8 cellular contexts compared by ENCODE assay signal in the genomic region with DNA sequence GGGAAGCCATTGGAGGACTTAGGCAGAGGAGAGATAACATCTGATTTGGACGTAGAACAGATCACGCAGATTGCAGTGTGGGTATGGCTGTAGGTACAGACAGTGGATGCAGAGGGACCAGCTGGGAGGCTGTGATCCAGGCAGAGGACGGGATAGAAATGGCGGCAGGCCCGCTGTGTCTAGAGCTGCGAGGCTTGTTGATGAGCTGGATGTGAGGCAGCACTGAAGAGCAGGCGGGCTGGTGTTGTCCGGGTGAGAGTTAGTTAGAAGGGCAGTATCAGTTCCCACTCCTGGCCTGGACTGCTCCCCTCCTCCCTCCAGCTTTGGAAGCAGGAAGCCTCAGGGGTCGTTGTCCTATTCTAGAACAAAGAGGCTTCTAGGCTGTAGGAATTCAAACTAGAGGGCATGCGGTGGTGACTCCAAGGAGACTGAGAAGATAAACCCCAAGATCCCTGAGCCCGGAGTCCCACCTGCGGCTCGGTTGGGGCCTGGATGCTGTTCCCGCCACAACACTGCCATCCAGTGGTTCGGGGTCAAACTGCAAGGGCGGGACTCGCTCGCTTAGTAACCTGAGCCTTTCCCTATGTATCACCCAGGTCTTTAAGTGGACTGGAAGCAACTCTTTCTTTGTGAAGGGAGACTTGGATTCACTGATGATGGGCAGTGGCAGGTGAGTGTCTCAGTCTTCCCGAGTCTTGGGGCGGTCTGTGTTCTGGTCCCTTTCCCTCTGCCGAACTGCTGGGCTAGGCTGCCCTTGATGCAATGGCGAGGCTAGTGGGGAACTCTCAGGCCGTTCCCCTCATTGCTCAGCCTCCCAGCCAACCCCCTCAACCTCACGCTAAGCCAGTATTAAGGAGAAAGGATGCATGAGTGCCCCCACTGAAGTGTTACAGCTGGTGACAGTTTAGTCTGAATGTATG. TPM values are rescaled to one million over a fixed set of nuclear protein-coding genes. Genes with fewer than 3 reads are reported as not detected.
DNase-seq lines count a peak whose midpoint lies in the region; TF ChIP-seq lines count a peak whose summit lies in the region.

No MANE protein-coding gene starts in this region.

- TF ChIP-seq POLR2A in NB4 (IDR thresholded peaks at IDR 0.05; ENCODE audit: extremely low read depth, insufficient read length) (no peak), ovary (IDR thresholded peaks at IDR 0.05) (no peak), thyroid gland (IDR thresholded peaks at IDR 0.05) (no peak)

- no peaks in the 10 kb centered on the region for H3F3A ChIP-seq in SK-N-SH (replicated peaks; ENCODE audit: insufficient read depth)

- peak; percentile 96 for TF ChIP-seq RAD21 in SK-N-SH (IDR thresholded peaks at IDR 0.05; ENCODE audit: low read length)

- TF ChIP-seq CTCF in NB4 (IDR thresholded peaks at IDR 0.05; ENCODE audit: low read depth, low read length) (peak; percentile 98), SK-N-SH (IDR thresholded peaks at IDR 0.05) (peak; percentile 91), glutamatergic neuron (IDR thresholded peaks at IDR 0.05; ENCODE audit: partially characterized antibody, unreplicated experiment) (peak; percentile 91), ovary (IDR thresholded peaks at IDR 0.05) (peak; percentile 76 to 89 (median 84)), thyroid gland (IDR thresholded peaks at IDR 0.05) (peak; percentile 89 to 97 (median 96))

- H3K79me2 ChIP-seq in SK-N-SH (ENCODE audit: insufficient read depth), result no peaks in the 10 kb centered on the region

- no peaks in the 10 kb centered on the region for H3K27me3 Mint-ChIP-seq in activated naive CD4-positive, alpha-beta T cell treated with anti-CD3 and anti-CD28 coated beads, Interleukin-2, amount 50 U/mL, for 24 hours
- H3K27me3 Mint-ChIP-seq in glutamatergic neuron (ENCODE audit: unreplicated experiment), result peaks cover 3% of the 10 kb centered on the region

- DNase-seq in ACHN, result peak; percentile 74
- DNase-seq in GM19238 (ENCODE audit: insufficient read length, low spot score), result peak; percentile 82
- DNase-seq in NB4 (ENCODE audit: low read depth), result peak; percentile 80
- DNase-seq in SK-N-SH, result peak; percentile 87
- peak; percentile 92 for DNase-seq in glutamatergic neuron
- DNase-seq in ovary, result peak; percentile 78 to 90 (median 88)
- DNase-seq in thyroid gland, result peak; percentile 85 to 90

- H3K27ac ChIP-seq in SK-N-SH (ENCODE audit: low read depth in 2 of 2, low read length in 1 of 2) (no peak overlapping the region), ovary (no peak overlapping the region), thyroid gland (peak overlapping the region in 1 of 3 donors; percentile 49)

- in situ Hi-C loops in ACHN (cut with HindIII; ENCODE audit: low pct_ligation_motif_present, low pct_unique_long_range_greater_than_20kb, low sequenced_read_pairs), result no loop called here

- no peaks in the 10 kb centered on the region for H3K36me3 Mint-ChIP-seq in activated naive CD4-positive, alpha-beta T cell treated with anti-CD3 and anti-CD28 coated beads, Interleukin-2, amount 50 U/mL, for 24 hours
- H3K36me3 Mint-ChIP-seq in glutamatergic neuron (ENCODE audit: unreplicated experiment), result no peaks in the 10 kb centered on the region

- peaks cover 16% of the 10 kb centered on the region for H3K4me1 Mint-ChIP-seq in activated naive CD4-positive, alpha-beta T cell treated with anti-CD3 and anti-CD28 coated beads, Interleukin-2, amount 50 U/mL, for 24 hours
- H3K4me1 Mint-ChIP-seq in glutamatergic neuron (ENCODE audit: low read depth, unreplicated experiment), result peaks cover 8% of the 10 kb centered on the region

- H4K20me1 ChIP-seq in SK-N-SH (ENCODE audit: insufficient read depth), result no peaks in the 10 kb centered on the region

- CTCF ChIA-PET in SK-N-SH (lab: Yijun Ruan, JAX), result interaction anchor here (0.6 to 3.9 kb wide), 36 partner anchors 8 to 585 kb away, joined by 3 to 29 read pairs (median 4); a partner anchor contains a TSS

- H2AFZ ChIP-seq in SK-N-SH (ENCODE audit: low read depth), result peak overlapping the region; percentile 76; the same call in 1 of the 2 replicates

- POLR2A ChIA-PET in SK-N-SH (lab: Yijun Ruan, JAX), result no interaction called here

- 48% methylated on average over 13 of the region's 24 CpGs for WGBS in SK-N-SH (ENCODE audit: low lambda C conversion rate)
- 16 to 19% (median 16%) methylated on average over 24 of the region's 24 CpGs for WGBS in ovary, 3 donors
- WGBS in thyroid gland, 2 donors, result 23 to 31% methylated on average over 15 to 23 of the region's 24 CpGs

- no peak overlapping the region for H3K4me3 Mint-ChIP-seq in activated naive CD4-positive, alpha-beta T cell treated with anti-CD3 and anti-CD28 coated beads, Interleukin-2, amount 50 U/mL, for 24 hours
- peak overlapping the region; percentile 8 for H3K4me3 Mint-ChIP-seq in glutamatergic neuron (ENCODE audit: unreplicated experiment)

- no peak overlapping the region for H3K4me3 ChIP-seq in NB4 (ENCODE audit: low read depth, low read length)
- H3K4me3 ChIP-seq in SK-N-SH (ENCODE audit: low read depth in 2 of 2, low read length in 1 of 2), result no peak overlapping the region; a peak in 1 of 4 replicates
- no peak overlapping the region for H3K4me3 ChIP-seq in ovary
- H3K4me3 ChIP-seq in thyroid gland (replicated peaks in 1 of 3), result no peak overlapping the region

- no peaks in the 10 kb centered on the region for H3K27me3 ChIP-seq in SK-N-SH (ENCODE audit: insufficient read depth)
- H3K27me3 ChIP-seq in ovary, result no peaks in the 10 kb centered on the region
- H3K27me3 ChIP-seq in thyroid gland, result no peaks in the 10 kb centered on the region

- H3K4me1 ChIP-seq in SK-N-SH (ENCODE audit: control insufficient read depth in 1 of 2, insufficient read depth in 2 of 2, low read depth in 1 of 2, low read length in 1 of 2), result peaks cover 0 to 7% of the 10 kb centered on the region in 2 experiments; a peak in 2 of 4 replicates
- H3K4me1 ChIP-seq in ovary (ENCODE audit: insufficient read depth), result no peaks in the 10 kb centered on the region
- H3K4me1 ChIP-seq in thyroid gland, result peaks cover 10 to 15% of the 10 kb centered on the region in 2 donors

- H3K9me3 Mint-ChIP-seq in activated naive CD4-positive, alpha-beta T cell treated with anti-CD3 and anti-CD28 coated beads, Interleukin-2, amount 50 U/mL, for 24 hours, result no peaks in the 10 kb centered on the region
- H3K9me3 Mint-ChIP-seq in glutamatergic neuron (ENCODE audit: unreplicated experiment), result peaks cover 5% of the 10 kb centered on the region

- H3K36me3 ChIP-seq in SK-N-SH (replicated peaks in 1 of 2; ENCODE audit: control insufficient read depth in 1 of 2, insufficient read depth in 2 of 2, low read length in 1 of 2), result no peaks in the 10 kb centered on the region
- H3K36me3 ChIP-seq in ovary, result no peaks in the 10 kb centered on the region
- H3K36me3 ChIP-seq in thyroid gland, result peaks cover 7 to 9% of the 10 kb centered on the region in 2 donors

- no peak overlapping the region for H3K4me2 ChIP-seq in SK-N-SH

- no peak overlapping the region for H3K9ac ChIP-seq in SK-N-SH

- TF ChIP-seq EP300 in SK-N-SH (IDR thresholded peaks at IDR 0.05; ENCODE audit: borderline replicate concordance in 1 of 2, low read depth in 1 of 2, low read length in 1 of 2) (no peak), ovary (IDR thresholded peaks at IDR 0.05) (no peak)

- H3K9me3 ChIP-seq in SK-N-SH (no peaks in the 10 kb centered on the region), ovary (no peaks in the 10 kb centered on the region), thyroid gland (no peaks in the 10 kb centered on the region)

- no peaks in the 10 kb centered on the region for H3K9me2 ChIP-seq in SK-N-SH

- intact Hi-C loops in ovary (cut with DNase I), result loop anchor here in 1 of 4 donors (10.0 kb wide), 1 partner anchor 272 kb away; no protein-coding TSS in a partner anchor
- intact Hi-C loops in thyroid gland (cut with DNase I), result no loop called here

- peak overlapping the region; percentile 10 for H3K27ac Mint-ChIP-seq in activated naive CD4-positive, alpha-beta T cell treated with anti-CD3 and anti-CD28 coated beads, Interleukin-2, amount 50 U/mL, for 24 hours
- H3K27ac Mint-ChIP-seq in glutamatergic neuron (ENCODE audit: unreplicated experiment), result no peak overlapping the region

TF ChIP-seq in SK-N-SH, 30 proteins besides CTCF, POLR2A, EP300 and RAD21:
- TF ChIP-seq TAF1 (IDR thresholded peaks at IDR 0.05; ENCODE audit: borderline replicate concordance, low read depth, low read length) (peak; percentile 57; the same call in 1 of the 2 replicates), NRF1 (IDR thresholded peaks at IDR 0.05; ENCODE audit: low read depth, low read length) (0 out of 2 replicates have a peak, but pooled peaks have one; percentile 20), SMC3 (IDR thresholded peaks at IDR 0.05; ENCODE audit: low read depth, low read length) (peak; percentile 78), YY1 (IDR thresholded peaks at IDR 0.05; ENCODE audit: low read depth) (no peak), GATA2 (CRISPR knock-in tag; IDR thresholded peaks at IDR 0.05) (0 out of 2 replicates have a peak, but pooled peaks have one; percentile 2)
- TF ChIP-seq, protein P1, sequence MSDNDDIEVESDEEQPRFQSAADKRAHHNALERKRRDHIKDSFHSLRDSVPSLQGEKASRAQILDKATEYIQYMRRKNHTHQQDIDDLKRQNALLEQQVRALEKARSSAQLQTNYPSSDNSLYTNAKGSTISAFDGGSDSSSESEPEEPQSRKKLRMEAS (IDR thresholded peaks at IDR 0.05; ENCODE audit: low read depth), result 0 out of 2 replicates have a peak, but pooled peaks have one; percentile 9
TF ChIP-seq in SK-N-SH: peak in this region for 5.

RNA-seq across cellular contexts. Expression of a gene that starts 11.2 kb away (rescaled TPM):
- 0.02 and 0.08 TPM in 2 replicates for polyA plus RNA-seq in SK-N-SH (2012; rRNA removed)
- polyA plus RNA-seq in SK-N-SH (2012; cell fraction: cytosol; rRNA removed), result 0.04 and 0.08 TPM in 2 replicates
- 0.02 and 0.07 TPM in 2 replicates for polyA plus RNA-seq in SK-N-SH (2012; cell fraction: nucleus; rRNA removed)
- not detected for total RNA-seq in glutamatergic neuron (ENCODE audit: unreplicated experiment)
- under 1 TPM in 3 of 7 donors, not detected in 4; 0.10 to 0.95 (median 0.92) TPM for total RNA-seq in ovary
- polyA plus RNA-seq in ovary, result under 1 TPM; 0.11 to 0.33 TPM
- total RNA-seq in thyroid gland, result 1 to 10 TPM in 2 of 4 donors, under 1 TPM in 2; 0.45 to 2.5 (median 1.1) TPM
